Comparison of ENCODE assay signal across 1 cellular context in genomic region chrX:66632986-66633385, GRCh38.
TF ChIP-seq lines count a peak whose summit lies in the region.

No MANE protein-coding gene starts in this region.

TF ChIP-seq in IMR-90, 13 proteins besides CTCF, POLR2A, EP300 and RAD21 (continued from another document):
- TF ChIP-seq MAZ (IDR thresholded peaks at IDR 0.05; ENCODE audit: borderline replicate concordance, low read depth, low read length) (no peak), BHLHE40 (IDR thresholded peaks at IDR 0.05; ENCODE audit: low read depth, low read length) (no peak)
